Comparison of ENCODE assay signal across 14 cellular contexts in the genomic region with DNA sequence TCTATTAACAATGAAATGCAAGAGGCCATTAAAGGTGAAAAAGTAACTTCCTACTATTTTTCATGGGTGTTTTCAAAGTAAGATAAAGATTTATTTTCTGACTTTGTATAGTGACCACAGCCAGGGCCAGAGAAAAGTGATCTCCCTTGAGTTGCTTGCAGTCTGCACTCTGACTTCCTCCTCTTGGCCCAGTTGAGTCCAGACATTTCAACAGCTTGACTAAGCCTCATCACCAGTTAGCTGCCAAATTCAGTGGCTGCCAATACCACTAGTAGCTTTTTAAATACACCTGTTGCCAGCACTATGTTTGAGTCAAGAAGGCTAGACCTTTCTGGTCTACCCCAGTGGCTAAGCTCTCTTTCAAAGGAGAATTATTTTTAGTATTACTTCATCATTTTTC. TPM values are rescaled to one million over a fixed set of nuclear protein-coding genes. Genes with fewer than 3 reads are reported as not detected.
DNase-seq lines count a peak whose midpoint lies in the region; TF ChIP-seq lines count a peak whose summit lies in the region.
"Had no signal": no experiment of that assay in that cellular context is flagged by ENCODE, and none has a peak within 500 bp of the region (broad histone marks: within the 10 kb centered on the region; RNA-seq: fewer than 3 reads in every experiment).

No MANE protein-coding gene starts in this region.

- no peaks in the 10 kb centered on the region for H3K9me3 Mint-ChIP-seq in activated CD4-positive, alpha-beta memory T cell treated with anti-CD3 and anti-CD28 coated beads, Interleukin-2, amount 10 ng/mL, durations not matched to agents 7 days and 5 days
- H3K9me3 Mint-ChIP-seq: activated CD4-positive, alpha-beta memory T cell treated with anti-CD3 and anti-CD28 coated beads for 36 hours; activated naive CD4-positive, alpha-beta T cell treated with anti-CD3 and anti-CD28 coated beads for 36 hours; T-helper 1 cell treated with Interleukin-12 subunit alpha and Interleukin-12 subunit beta and Interleukin-4 antibody, amounts not matched to agents 30 μg/mL and 1 μg/mL, for 36 hours had no signal

- peaks cover 5% of the 10 kb centered on the region for H3K36me3 Mint-ChIP-seq in activated CD4-positive, alpha-beta memory T cell treated with anti-CD3 and anti-CD28 coated beads, Interleukin-2, amount 10 ng/mL, durations not matched to agents 7 days and 5 days (ENCODE audit: low read depth)

- no peak overlapping the region for H3K27ac Mint-ChIP-seq in activated CD4-positive, alpha-beta memory T cell treated with anti-CD3 and anti-CD28 coated beads, Interleukin-2, amount 10 ng/mL, durations not matched to agents 7 days and 5 days
- H3K27ac Mint-ChIP-seq: activated CD4-positive, alpha-beta memory T cell treated with anti-CD3 and anti-CD28 coated beads for 36 hours; activated naive CD4-positive, alpha-beta T cell treated with anti-CD3 and anti-CD28 coated beads for 36 hours; B cell; T-helper 1 cell treated with Interleukin-12 subunit alpha and Interleukin-12 subunit beta and Interleukin-4 antibody, amounts not matched to agents 30 μg/mL and 1 μg/mL, for 36 hours had no signal

- H3K36me3 ChIP-seq in HAP-1 (replicated peaks) = no peaks in the 10 kb centered on the region

- no peaks in the 10 kb centered on the region for H3K27me3 Mint-ChIP-seq in activated CD4-positive, alpha-beta memory T cell treated with anti-CD3 and anti-CD28 coated beads, Interleukin-2, amount 10 ng/mL, durations not matched to agents 7 days and 5 days
- H3K27me3 Mint-ChIP-seq: activated CD4-positive, alpha-beta memory T cell treated with anti-CD3 and anti-CD28 coated beads for 36 hours had no signal

- TF ChIP-seq CTCF in AG10803 (conservative IDR thresholded peaks at IDR 0.05; ENCODE audit: low read length) = no peak
- no peak for TF ChIP-seq CTCF in NB4 (IDR thresholded peaks at IDR 0.05; ENCODE audit: low read depth, low read length)
- TF ChIP-seq CTCF in astrocyte of the spinal cord (IDR thresholded peaks at IDR 0.05; ENCODE audit: low read depth, low read length) = no peak

- no peak overlapping the region for H3K4me3 Mint-ChIP-seq in activated CD4-positive, alpha-beta memory T cell treated with anti-CD3 and anti-CD28 coated beads, Interleukin-2, amount 10 ng/mL, durations not matched to agents 7 days and 5 days
- H3K4me3 Mint-ChIP-seq: activated CD4-positive, alpha-beta memory T cell treated with anti-CD3 and anti-CD28 coated beads for 36 hours; activated naive CD4-positive, alpha-beta T cell treated with anti-CD3 and anti-CD28 coated beads for 36 hours; B cell; T-helper 1 cell treated with Interleukin-12 subunit alpha and Interleukin-12 subunit beta and Interleukin-4 antibody, amounts not matched to agents 30 μg/mL and 1 μg/mL, for 36 hours had no signal

- in situ Hi-C loops in astrocyte of the spinal cord (cut with HindIII; ENCODE audit: low sequenced_read_pairs) (no loop called here), HAP-1 (cut with MboI; ENCODE audit: low sequenced_read_pairs) (no loop called here)

- TF ChIP-seq POLR2A in NB4 (IDR thresholded peaks at IDR 0.05; ENCODE audit: extremely low read depth, insufficient read length) = no peak

- H3K27me3 ChIP-seq in HAP-1 (ENCODE audit: low read depth) = no peaks in the 10 kb centered on the region

- H3K4me1 Mint-ChIP-seq in activated CD4-positive, alpha-beta memory T cell treated with anti-CD3 and anti-CD28 coated beads, Interleukin-2, amount 10 ng/mL, durations not matched to agents 7 days and 5 days = peaks cover 4% of the 10 kb centered on the region

- H3K9me3 ChIP-seq in HAP-1 = no peaks in the 10 kb centered on the region

- peak; percentile 91 for DNase-seq in AG10803 (ENCODE audit: low read depth)
- DNase-seq in NB4 (ENCODE audit: low read depth) = peak; percentile 20
- DNase-seq in astrocyte of the spinal cord (ENCODE audit: low read depth, low spot score) = peak; percentile 93
- peak; percentile 47 for DNase-seq in kidney tubule cell (ENCODE audit: low spot score)
- no peak for DNase-seq in HAP-1 (ENCODE audit: low spot score in 2 of 2)
- no peak for DNase-seq in activated CD8-positive, alpha-beta memory T cell treated with anti-CD3 and anti-CD28 coated beads for 24 hours
- DNase-seq in NCI-H526 (lab: John Stamatoyannopoulos, UW) = no peak
- DNase-seq in activated CD4-positive, alpha-beta memory T cell treated with anti-CD3 and anti-CD28 coated beads, Interleukin-2, amount 10 ng/mL, durations not matched to agents 7 days and 5 days = no peak
- DNase-seq: activated CD4-positive, alpha-beta memory T cell treated with anti-CD3 and anti-CD28 coated beads for 36 hours; activated naive CD4-positive, alpha-beta T cell treated with anti-CD3 and anti-CD28 coated beads for 36 hours; left colon; NCI-H1048 had no signal

- POLR2A ChIA-PET in activated CD4-positive, alpha-beta memory T cell treated with anti-CD3 and anti-CD28 coated beads, Interleukin-2, amount 10 ng/mL, durations not matched to agents 7 days and 5 days (lab: Charles Lee) = interaction anchor here (1.5 kb wide), 1 partner anchor 9 kb away, joined by 5 read pairs; no protein-coding TSS in a partner anchor

- no peak overlapping the region for H3K4me3 ChIP-seq in AG10803 (ENCODE audit: low read length)
- no peak overlapping the region for H3K4me3 ChIP-seq in NB4 (ENCODE audit: low read depth, low read length)
- H3K4me3 ChIP-seq in astrocyte of the spinal cord (ENCODE audit: low read depth, low read length) = no peak overlapping the region
- no peak overlapping the region for H3K4me3 ChIP-seq in HAP-1

- peaks cover 3% of the 10 kb centered on the region for H3K4me1 ChIP-seq in HAP-1

- CTCF ChIA-PET in activated CD4-positive, alpha-beta memory T cell treated with anti-CD3 and anti-CD28 coated beads, Interleukin-2, amount 10 ng/mL, durations not matched to agents 7 days and 5 days (lab: Charles Lee) = interaction anchor here (0.5 to 1.5 kb wide), 4 partner anchors 8 to 753 kb away, joined by 3 read pairs; no protein-coding TSS in a partner anchor

RNA-seq across cellular contexts. Expression of gene NEK7, which starts 3.7 kb away (rescaled TPM):
- 10 to 100 TPM; 73.5 to 79.6 TPM for total RNA-seq in activated CD4-positive, alpha-beta memory T cell treated with anti-CD3 and anti-CD28 coated beads, Interleukin-2, amount 10 ng/mL, durations not matched to agents 7 days and 5 days

Comparison
In these comparisons a context has a peak if more than half of its experiments do, and no peak if none do; other contexts are left out.
1. DNase-seq: peak in AG10803 (single experiment), NB4 (single experiment), astrocyte of the spinal cord (single experiment) and kidney tubule cell (single experiment); none in HAP-1 (0 of 2), activated CD8-positive, alpha-beta memory T cell treated with anti-CD3 and anti-CD28 coated beads for 24 hours (single experiment), NCI-H526 (0 of 2) and activated CD4-positive, alpha-beta memory T cell treated with anti-CD3 and anti-CD28 coated beads, Interleukin-2, amount 10 ng/mL, durations not matched to agents 7 days and 5 days (single experiment).